Comparison of ENCODE assay signal across 1 cellular context in genomic region chr14:61472801-61473376, GRCh38.
TF ChIP-seq lines count a peak whose summit lies in the region.

No MANE protein-coding gene starts in this region.

TF ChIP-seq in SK-N-SH, 30 proteins besides CTCF, POLR2A, EP300 and RAD21 (continued from another document):
- no peak for TF ChIP-seq RXRA (IDR thresholded peaks at IDR 0.05; ENCODE audit: borderline replicate concordance, low read depth)
- TF ChIP-seq EZH2phosphoT487 (IDR thresholded peaks at IDR 0.05; ENCODE audit: borderline replicate concordance, low read depth): no peak
- TF ChIP-seq YY1 (IDR thresholded peaks at IDR 0.05; ENCODE audit: low read depth): no peak
- no peak for TF ChIP-seq FOXJ3 (CRISPR knock-in tag; IDR thresholded peaks at IDR 0.05)
- no peak for TF ChIP-seq ZBTB33 (IDR thresholded peaks at IDR 0.05; ENCODE audit: borderline replicate concordance, low read depth)
- TF ChIP-seq NFIC (IDR thresholded peaks at IDR 0.05; ENCODE audit: borderline replicate concordance): no peak
- TF ChIP-seq CHD2 (IDR thresholded peaks at IDR 0.05; ENCODE audit: low read length, partially characterized antibody): no peak
